Comparison of ENCODE assay signal across 17 cellular contexts in genomic region chr12:113366827-113367226, GRCh38. TPM values are rescaled to one million over a fixed set of nuclear protein-coding genes. Genes with fewer than 3 reads are reported as not detected.
DNase-seq lines count a peak whose midpoint lies in the region; ATAC-seq and TF ChIP-seq lines count a peak whose summit lies in the region.
"Had no signal": no experiment of that assay in that cellular context is flagged by ENCODE, and none has a peak within 500 bp of the region (broad histone marks: within the 10 kb centered on the region; RNA-seq: fewer than 3 reads in every experiment).

No MANE protein-coding gene starts in this region.

- ATAC-seq in CD8-positive, alpha-beta T cell, result no peak
- ATAC-seq in left cardiac atrium (peak; percentile 74 to 91), gastrocnemius medialis (peak; percentile 95 to 98), GM21367 (IDR thresholded peaks at IDR 0.05; ENCODE audit: unreplicated experiment) (no peak), GM21717 (IDR thresholded peaks at IDR 0.05; ENCODE audit: unreplicated experiment) (no peak)
- ATAC-seq in stimulated activated naive CD8-positive, alpha-beta T cell treated with anti-CD3 and anti-CD28 coated beads, Interleukin-15, amount 100 ng/mL, for 72 hours, result no peak

- H3K36me3 ChIP-seq in CD8-positive, alpha-beta T cell (ENCODE audit: insufficient read depth, low read length), result no peaks in the 10 kb centered on the region
- no peaks in the 10 kb centered on the region for H3K36me3 ChIP-seq in gastrocnemius medialis
- H3K36me3 ChIP-seq: BLaER1 had no signal

- H3K4me1 ChIP-seq in CD8-positive, alpha-beta T cell (ENCODE audit: insufficient read depth, low read length), result no peaks in the 10 kb centered on the region
- H3K4me1 ChIP-seq in gastrocnemius medialis, result peaks cover 13 to 23% of the 10 kb centered on the region in 2 donors

- H3K27me3 ChIP-seq in CD8-positive, alpha-beta T cell (ENCODE audit: insufficient read depth, low read length), result no peaks in the 10 kb centered on the region
- H3K27me3 ChIP-seq in gastrocnemius medialis, result no peaks in the 10 kb centered on the region
- H3K27me3 ChIP-seq: BLaER1 had no signal

- H3K4me3 Mint-ChIP-seq in CD8-positive, alpha-beta T cell, result no peak overlapping the region
- no peak overlapping the region for H3K4me3 Mint-ChIP-seq in stimulated activated naive CD8-positive, alpha-beta T cell treated with anti-CD3 and anti-CD28 coated beads, Interleukin-15, amount 100 ng/mL, for 72 hours

- no peaks in the 10 kb centered on the region for H3K4me1 Mint-ChIP-seq in CD8-positive, alpha-beta T cell (ENCODE audit: low read depth)
- H3K4me1 Mint-ChIP-seq in stimulated activated naive CD8-positive, alpha-beta T cell treated with anti-CD3 and anti-CD28 coated beads, Interleukin-15, amount 100 ng/mL, for 72 hours, result peaks cover 6% of the 10 kb centered on the region

- intact Hi-C loops in CD8-positive, alpha-beta T cell (cut with DNase I, micrococcal nuclease), result no loop called here
- intact Hi-C loops in left cardiac atrium (cut with DNase I) (no loop called here), gastrocnemius medialis (cut with DNase I; ENCODE audit: low total_unique reads) (no loop called here)

- H3K4me3 ChIP-seq in CD8-positive, alpha-beta T cell (ENCODE audit: low read depth, low read length), result no peak overlapping the region
- H3K4me3 ChIP-seq in gastrocnemius medialis, result no peak overlapping the region
- H3K4me3 ChIP-seq: BLaER1 had no signal

- in situ Hi-C loops in gastrocnemius medialis (cut with MboI; ENCODE audit: low sequenced_read_pairs in 4 of 4), result no loop called here

- no peak overlapping the region for H3K27ac ChIP-seq in CD8-positive, alpha-beta T cell (ENCODE audit: low read depth, low read length)
- H3K27ac ChIP-seq in gastrocnemius medialis, result peak overlapping the region; percentile 46 to 79 (median 75)
- H3K27ac ChIP-seq: BLaER1 had no signal

- no peak for TF ChIP-seq POLR2A in gastrocnemius medialis (IDR thresholded peaks at IDR 0.05)

- POLR2A ChIA-PET in CD8-positive, alpha-beta T cell (lab: Charles Lee), result no interaction called here

- DNase-seq in CD8-positive, alpha-beta T cell, result no peak
- DNase-seq in astrocyte of the hippocampus (ENCODE audit: low read depth, low spot score) (peak; percentile 47), left cardiac atrium (no peak), gastrocnemius medialis (peak; percentile 40 to 80), COLO668 (lab: John Stamatoyannopoulos, UW; ENCODE audit: unreplicated experiment) (no peak)
- DNase-seq in stimulated activated naive CD8-positive, alpha-beta T cell treated with anti-CD3 and anti-CD28 coated beads, Interleukin-15, amount 100 ng/mL, for 72 hours, result no peak
- DNase-seq: DMS79 treated with DMSO at 0.1 percent for 48 hours, KG1, NCI-H1105 treated with DMSO at 0.1 percent for 48 hours, NCI-H1694, NCI-H2081 treated with DMSO at 0.1 percent for 48 hours, SIG-M5 had no signal

- CTCF ChIA-PET in CD8-positive, alpha-beta T cell (lab: Charles Lee), result no interaction called here

- peak overlapping the region; percentile 52 for H3K27ac Mint-ChIP-seq in CD8-positive, alpha-beta T cell
- H3K27ac Mint-ChIP-seq in stimulated activated naive CD8-positive, alpha-beta T cell treated with anti-CD3 and anti-CD28 coated beads, Interleukin-15, amount 100 ng/mL, for 72 hours, result peak overlapping the region in 1 of 2 donors; percentile 38

- peaks cover 40% of the 10 kb centered on the region for H3K36me3 Mint-ChIP-seq in CD8-positive, alpha-beta T cell

- H3K9me3 Mint-ChIP-seq in CD8-positive, alpha-beta T cell, result no peaks in the 10 kb centered on the region
- H3K9me3 Mint-ChIP-seq in stimulated activated naive CD8-positive, alpha-beta T cell treated with anti-CD3 and anti-CD28 coated beads, Interleukin-15, amount 100 ng/mL, for 72 hours, result no peaks in the 10 kb centered on the region

- no peaks in the 10 kb centered on the region for H3K27me3 Mint-ChIP-seq in CD8-positive, alpha-beta T cell (ENCODE audit: low read depth)
- no peaks in the 10 kb centered on the region for H3K27me3 Mint-ChIP-seq in stimulated activated naive CD8-positive, alpha-beta T cell treated with anti-CD3 and anti-CD28 coated beads, Interleukin-15, amount 100 ng/mL, for 72 hours

- H3K9me3 ChIP-seq in CD8-positive, alpha-beta T cell (ENCODE audit: low read length), result no peaks in the 10 kb centered on the region
- no peaks in the 10 kb centered on the region for H3K9me3 ChIP-seq in gastrocnemius medialis
- H3K9me3 ChIP-seq: BLaER1 had no signal

- no peak for TF ChIP-seq CTCF in CD8-positive, alpha-beta T cell (IDR thresholded peaks at IDR 0.05)
- TF ChIP-seq CTCF in gastrocnemius medialis (IDR thresholded peaks at IDR 0.05 in 4 of 5, conservative IDR thresholded peaks at IDR 0.05 in 1 of 5), result no peak

RNA-seq across cellular contexts. Expression of gene PLBD2, which starts 8.4 kb away (rescaled TPM):
- 1 to 10 TPM; 9.2 to 9.9 TPM for total RNA-seq in CD8-positive, alpha-beta T cell
- total RNA-seq in left cardiac atrium, result 10 to 100 TPM; 47.5 to 48.7 TPM
- total RNA-seq in gastrocnemius medialis, result 10 to 100 TPM; 12.0 to 28.9 (median 26.8) TPM

RNA-seq across cellular contexts. Expression of gene SLC8B1, which starts 31.9 kb away (rescaled TPM):
- total RNA-seq in CD8-positive, alpha-beta T cell, result 10 to 100 TPM; 67.3 to 72.8 TPM
- 10 to 100 TPM; 14.0 to 15.2 TPM for total RNA-seq in left cardiac atrium
- total RNA-seq in gastrocnemius medialis, result 10 to 100 TPM in 3 of 4 donors, 1 to 10 TPM in 1; 8.2 to 21.2 (median 14.5) TPM

RNA-seq across cellular contexts. Expression of gene SDS, which starts 36.9 kb away (rescaled TPM):
- total RNA-seq in CD8-positive, alpha-beta T cell, result not detected
- total RNA-seq in left cardiac atrium (under 1 TPM; 0.24 to 0.31 TPM), gastrocnemius medialis (1 to 10 TPM in 2 of 4 donors, under 1 TPM in 2; 0.34 to 2.4 (median 0.86) TPM)
- total RNA-seq: HT-29, OCI-LY7 had no signal

RNA-seq across cellular contexts. Expression of gene SDSL, which starts 55.4 kb away (rescaled TPM):
- not detected for total RNA-seq in CD8-positive, alpha-beta T cell
- total RNA-seq in left cardiac atrium (1 to 10 TPM; 4.2 to 7.0 TPM), gastrocnemius medialis (1 to 10 TPM in 1 of 4 donors, under 1 TPM in 2, not detected in 1; 0.91 to 1.4 (median 0.98) TPM)
- total RNA-seq: OCI-LY7 had no signal

Comparison
In these comparisons a context has a peak if more than half of its experiments do, and no peak if none do; other contexts are left out.
1. ATAC-seq: peak in left cardiac atrium (2 of 2) and gastrocnemius medialis (2 of 2); none in CD8-positive, alpha-beta T cell (single experiment), GM21367 (single experiment), GM21717 (single experiment) and stimulated activated naive CD8-positive, alpha-beta T cell treated with anti-CD3 and anti-CD28 coated beads, Interleukin-15, amount 100 ng/mL, for 72 hours (single experiment).
2. DNase-seq: peak in astrocyte of the hippocampus (single experiment) and gastrocnemius medialis (2 of 2); none in CD8-positive, alpha-beta T cell (0 of 7), left cardiac atrium (single experiment), COLO668 (single experiment) and stimulated activated naive CD8-positive, alpha-beta T cell treated with anti-CD3 and anti-CD28 coated beads, Interleukin-15, amount 100 ng/mL, for 72 hours (0 of 2).